Comparison of ENCODE assay signal across 12 cellular contexts in the genomic region with DNA sequence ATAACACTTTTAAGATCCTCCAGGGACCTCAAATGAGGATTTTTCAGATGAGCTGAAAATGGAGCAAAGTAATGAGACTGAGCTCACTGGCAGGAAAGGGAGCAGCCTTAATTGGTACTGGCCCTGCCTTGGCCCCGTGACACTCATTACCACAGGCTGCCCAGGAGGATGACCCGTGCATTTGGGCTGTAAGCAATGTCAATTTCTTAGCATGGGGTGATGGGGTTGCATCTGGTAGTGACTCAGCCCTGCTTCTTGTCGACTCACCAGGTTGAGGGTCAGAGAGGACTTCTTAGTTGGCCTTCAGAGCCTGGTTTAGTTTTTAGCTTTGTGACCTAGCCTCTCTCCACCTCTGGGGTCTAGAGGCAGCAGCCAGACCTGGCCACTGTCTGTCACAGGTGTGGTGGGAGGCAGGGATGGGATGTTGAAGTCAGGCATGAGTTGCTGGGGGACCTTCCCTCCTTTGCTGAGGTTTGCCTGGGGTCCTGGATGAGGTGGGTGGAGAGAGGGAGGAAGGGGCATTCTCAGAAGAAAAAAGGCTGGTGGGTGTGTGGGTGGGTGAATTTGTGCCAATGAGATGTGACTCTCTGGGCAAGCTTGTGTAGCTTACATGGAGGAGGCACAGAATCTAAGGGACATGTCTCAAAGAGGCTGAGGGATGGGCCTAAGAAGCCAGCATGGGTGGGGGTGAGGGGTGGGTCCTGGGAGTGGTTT. TPM values are rescaled to one million over a fixed set of nuclear protein-coding genes. Genes with fewer than 3 reads are reported as not detected.
A peak's percentile ranks its signal among the peaks of the same experiment; 100 is the strongest.
DNase-seq lines count a peak whose midpoint lies in the region; ATAC-seq and TF ChIP-seq lines count a peak whose summit lies in the region.
"Had no signal": no experiment of that assay in that cellular context is flagged by ENCODE, and none has a peak within 500 bp of the region (broad histone marks: within the 10 kb centered on the region; RNA-seq: fewer than 3 reads in every experiment).

No MANE protein-coding gene starts in this region.

- H3K4me2 ChIP-seq in BLaER1 treated with 17β-estradiol and CSF1 and Interleukin-3, amounts not matched to agents 10 nM and 100 nM = peak overlapping the region in 8 of 11 experiments; percentile 7 to 82 (median 24); a peak in 13 of 22 replicates

- peaks cover 21 to 42% (median 34%) of the 10 kb centered on the region in 10 experiments for H3K4me1 ChIP-seq in BLaER1 treated with 17β-estradiol and CSF1 and Interleukin-3, amounts not matched to agents 10 nM and 100 nM
- H3K4me1 ChIP-seq: colonic mucosa, sigmoid colon had no signal

- H3K27me3 ChIP-seq in BLaER1 treated with 17β-estradiol and CSF1 and Interleukin-3, amounts not matched to agents 10 nM and 100 nM = no peaks in the 10 kb centered on the region
- H3K27me3 ChIP-seq: colonic mucosa, sigmoid colon had no signal

- H3K4me3 Mint-ChIP-seq in activated CD8-positive, alpha-beta memory T cell treated with anti-CD3 and anti-CD28 coated beads, Interleukin-2, amount 10 ng/mL, durations not matched to agents 7 days and 5 days = no peak overlapping the region

- CTCF ChIA-PET in activated CD8-positive, alpha-beta memory T cell treated with anti-CD3 and anti-CD28 coated beads, Interleukin-2, amount 10 ng/mL, durations not matched to agents 7 days and 5 days (lab: Charles Lee) = interaction anchor here (1.4 to 3.8 kb wide), 2 partner anchors 23 to 136 kb away, joined by 3 to 14 read pairs; no protein-coding TSS in a partner anchor

- TF ChIP-seq CTCF in choroid plexus epithelial cell (conservative IDR thresholded peaks at IDR 0.05; ENCODE audit: low read depth, low read length) (no peak), omental fat pad (IDR thresholded peaks at IDR 0.05) (no peak)

- H3K9ac ChIP-seq in BLaER1 treated with 17β-estradiol and CSF1 and Interleukin-3, amounts not matched to agents 10 nM and 100 nM = peak overlapping the region in 1 of 11 experiments; percentile 16; a peak in 2 of 22 replicates

- DNase-seq in LoVo (ENCODE audit: low spot score) (peak; percentile 12), choroid plexus epithelial cell (ENCODE audit: low read depth) (peak; percentile 74), omental fat pad (ENCODE audit: low spot score) (no peak)
- no peak for DNase-seq in activated naive CD4-positive, alpha-beta T cell treated with anti-CD3 and anti-CD28 coated beads, Interleukin-2, amount 50 U/mL, for 16 hours
- no peak for DNase-seq in activated CD8-positive, alpha-beta memory T cell treated with anti-CD3 and anti-CD28 coated beads, Interleukin-2, amount 10 ng/mL, durations not matched to agents 7 days and 5 days
- DNase-seq: colonic mucosa, DMS 273 treated with DMSO at 0.1 percent for 48 hours, sigmoid colon had no signal

- no peaks in the 10 kb centered on the region for H3K9me3 Mint-ChIP-seq in activated CD8-positive, alpha-beta memory T cell treated with anti-CD3 and anti-CD28 coated beads, Interleukin-2, amount 10 ng/mL, durations not matched to agents 7 days and 5 days (ENCODE audit: low read depth)

- no peaks in the 10 kb centered on the region for H3K36me3 ChIP-seq in BLaER1 treated with 17β-estradiol and CSF1 and Interleukin-3, amounts not matched to agents 10 nM and 100 nM
- H3K36me3 ChIP-seq: colonic mucosa, sigmoid colon had no signal

- H3K9me3 ChIP-seq in BLaER1 treated with 17β-estradiol and CSF1 and Interleukin-3, amounts not matched to agents 10 nM and 100 nM (replicated peaks in 1 of 11) = no peaks in the 10 kb centered on the region
- H3K9me3 ChIP-seq: colonic mucosa, sigmoid colon had no signal

- ATAC-seq in omental fat pad (ENCODE audit: low FRiP score) (peak; percentile 56), HG02981 (IDR thresholded peaks at IDR 0.05; ENCODE audit: unreplicated experiment) (no peak), GM21515 (IDR thresholded peaks at IDR 0.05; ENCODE audit: unreplicated experiment) (no peak)
- no peak for ATAC-seq in activated CD8-positive, alpha-beta memory T cell treated with anti-CD3 and anti-CD28 coated beads, Interleukin-2, amount 10 ng/mL, durations not matched to agents 7 days and 5 days

- no peak overlapping the region for H3K4me3 ChIP-seq in BLaER1 treated with 17β-estradiol and CSF1 and Interleukin-3, amounts not matched to agents 10 nM and 100 nM
- H3K4me3 ChIP-seq in choroid plexus epithelial cell (ENCODE audit: low read depth, low read length) = no peak overlapping the region
- H3K4me3 ChIP-seq: colonic mucosa, sigmoid colon had no signal

- no peak overlapping the region for H3K27ac Mint-ChIP-seq in activated CD8-positive, alpha-beta memory T cell treated with anti-CD3 and anti-CD28 coated beads, Interleukin-2, amount 10 ng/mL, durations not matched to agents 7 days and 5 days

- no peaks in the 10 kb centered on the region for H3K4me1 Mint-ChIP-seq in activated CD8-positive, alpha-beta memory T cell treated with anti-CD3 and anti-CD28 coated beads, Interleukin-2, amount 10 ng/mL, durations not matched to agents 7 days and 5 days

- H3K36me3 Mint-ChIP-seq in activated CD8-positive, alpha-beta memory T cell treated with anti-CD3 and anti-CD28 coated beads, Interleukin-2, amount 10 ng/mL, durations not matched to agents 7 days and 5 days = no peaks in the 10 kb centered on the region

- H4K20me1 ChIP-seq in BLaER1 treated with 17β-estradiol and CSF1 and Interleukin-3, amounts not matched to agents 10 nM and 100 nM = no peaks in the 10 kb centered on the region

- H3K27ac ChIP-seq in BLaER1 treated with 17β-estradiol and CSF1 and Interleukin-3, amounts not matched to agents 10 nM and 100 nM = peak overlapping the region in 3 of 11 experiments; percentile 41 to 60 (median 53); a peak in 5 of 22 replicates
- H3K27ac ChIP-seq: colonic mucosa, sigmoid colon, VCaP had no signal

- peaks cover 6% of the 10 kb centered on the region for H3K27me3 Mint-ChIP-seq in activated CD8-positive, alpha-beta memory T cell treated with anti-CD3 and anti-CD28 coated beads, Interleukin-2, amount 10 ng/mL, durations not matched to agents 7 days and 5 days

RNA-seq across cellular contexts. Expression of gene EPB41L1, which starts 25.9 kb away (rescaled TPM):
- total RNA-seq in omental fat pad = 10 to 100 TPM; 27.4 to 55.5 (median 46.0) TPM
- under 1 TPM in 1 of 2 experiments, not detected in 1; 0.28 TPM for total RNA-seq in activated CD8-positive, alpha-beta memory T cell treated with anti-CD3 and anti-CD28 coated beads, Interleukin-2, amount 10 ng/mL, durations not matched to agents 7 days and 5 days

Comparison
In these comparisons a context has a peak if more than half of its experiments do, and no peak if none do; other contexts are left out.
1. DNase-seq: peak in LoVo (single experiment) and choroid plexus epithelial cell (single experiment); none in omental fat pad (single experiment), activated naive CD4-positive, alpha-beta T cell treated with anti-CD3 and anti-CD28 coated beads, Interleukin-2, amount 50 U/mL, for 16 hours (single experiment) and activated CD8-positive, alpha-beta memory T cell treated with anti-CD3 and anti-CD28 coated beads, Interleukin-2, amount 10 ng/mL, durations not matched to agents 7 days and 5 days (single experiment).
2. RNA of gene EPB41L1, which starts 25.9 kb away (total RNA-seq): 27.4 to 55.5 TPM in omental fat pad; 0.28 TPM in activated CD8-positive, alpha-beta memory T cell treated with anti-CD3 and anti-CD28 coated beads, Interleukin-2, amount 10 ng/mL, durations not matched to agents 7 days and 5 days; every median in the first group is over 10 times any median in the second.